Comparison of ENCODE assay signal across 8 cellular contexts in the genomic region with DNA sequence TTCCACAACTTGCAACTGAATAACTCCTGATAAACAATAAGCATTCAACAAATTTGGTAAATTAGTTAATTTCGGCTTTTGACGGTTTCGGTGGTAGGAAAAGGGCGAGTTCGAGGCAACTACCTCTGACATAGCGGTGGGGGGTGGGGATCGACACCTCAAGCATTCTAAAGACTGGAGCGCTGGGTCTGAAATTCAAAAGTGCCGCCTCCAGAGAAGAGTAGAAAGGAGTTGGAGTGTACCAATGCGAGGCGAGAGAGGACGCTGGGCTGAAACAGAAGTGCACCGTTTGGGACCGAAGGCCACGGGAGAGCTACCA. TPM values are rescaled to one million over a fixed set of nuclear protein-coding genes. Genes with fewer than 3 reads are reported as not detected.
DNase-seq lines count a peak whose midpoint lies in the region; ATAC-seq, FAIRE-seq and TF ChIP-seq lines count a peak whose summit lies in the region.

No MANE protein-coding gene starts in this region.

- under 1% methylated on average over 15 of the region's 15 CpGs for WGBS in GM12878 (ENCODE audit: insufficient coverage, insufficient replicate concordance, low lambda C conversion rate, missing lambda C conversion rate)

- H3K27ac ChIP-seq in Karpas-422 (ENCODE audit: low read length) (peak overlapping the region; percentile 91), GM12878 (ENCODE audit: control insufficient read depth, insufficient read depth) (peak overlapping the region; percentile 98), lower lobe of right lung (peak overlapping the region; percentile 93), upper lobe of right lung (peak overlapping the region; percentile 91)

- H2AFZ ChIP-seq in Karpas-422 (ENCODE audit: low read length) (no peak overlapping the region), GM12878 (ENCODE audit: control insufficient read depth, low read depth, low read length) (peak overlapping the region; percentile 75)

- TF ChIP-seq EP300 in GM12878 (IDR thresholded peaks at IDR 0.05; ENCODE audit: borderline replicate concordance in 1 of 2, control insufficient read depth in 1 of 2, low read depth in 2 of 2, low read length in 2 of 2): no peak

- H3K27me3 ChIP-seq in Caco-2 (replicated peaks; ENCODE audit: control insufficient read depth, insufficient read depth, low read length): no peaks in the 10 kb centered on the region
- no peaks in the 10 kb centered on the region for H3K27me3 ChIP-seq in Karpas-422 (ENCODE audit: low read length)
- no peaks in the 10 kb centered on the region for H3K27me3 ChIP-seq in GM12878 (replicated peaks in 1 of 2; ENCODE audit: control insufficient read depth in 2 of 2, insufficient read depth in 2 of 2, low read length in 1 of 2)
- H3K27me3 ChIP-seq in lower lobe of right lung (ENCODE audit: low read depth): no peaks in the 10 kb centered on the region
- H3K27me3 ChIP-seq in upper lobe of right lung: no peaks in the 10 kb centered on the region

- no peaks in the 10 kb centered on the region for H3K36me3 ChIP-seq in Caco-2 (ENCODE audit: control insufficient read depth, insufficient read depth, low read length)
- no peaks in the 10 kb centered on the region for H3K36me3 ChIP-seq in Karpas-422 (ENCODE audit: insufficient read depth, low read length)
- peaks cover 0 to 3% of the 10 kb centered on the region in 2 experiments; a peak in 1 of 4 replicates for H3K36me3 ChIP-seq in GM12878 (ENCODE audit: control insufficient read depth in 2 of 2, insufficient read depth in 2 of 2, low read length in 1 of 2)
- no peaks in the 10 kb centered on the region for H3K36me3 ChIP-seq in lower lobe of right lung
- H3K36me3 ChIP-seq in upper lobe of right lung: no peaks in the 10 kb centered on the region

- no peaks in the 10 kb centered on the region for H3K9me2 ChIP-seq in Karpas-422 (replicated peaks; ENCODE audit: insufficient read depth, low read length)

- ATAC-seq in GM21360 (IDR thresholded peaks at IDR 0.05; ENCODE audit: unreplicated experiment) (peak; percentile 24), GM12878 (peak; percentile 49), lower lobe of right lung (peak; percentile 44 to 56), upper lobe of right lung (peak; percentile 43)

- CTCF ChIA-PET in Caco-2 (lab: Charles Lee): interaction anchor here (1.0 kb wide), 1 partner anchor 107 kb away, joined by 3 read pairs; no protein-coding TSS in a partner anchor
- CTCF ChIA-PET in GM12878 (lab: Yijun Ruan, JAX): interaction anchor here (1.5 to 7.5 kb wide), 4 partner anchors 14 to 105 kb away, joined by 5 to 48 read pairs (median 10); a partner anchor contains a TSS

- DNase-seq in Caco-2: no peak
- DNase-seq in Karpas-422: no peak
- no peak for DNase-seq in GM12878 (ENCODE audit: low read depth, low spot score)
- no peak for DNase-seq in lower lobe of right lung
- no peak for DNase-seq in upper lobe of right lung
- no peak for DNase-seq in D721Med (ENCODE audit: insufficient read length, low spot score)
- no peak for DNase-seq in GM20000 (ENCODE audit: low spot score)

- RAD21 ChIA-PET in GM12878 (lab: Charles Lee; ENCODE audit: unreplicated experiment): interaction anchor here (1.6 to 2.8 kb wide), 3 partner anchors 12 to 197 kb away, joined by 5 to 11 read pairs (median 6); a partner anchor contains a TSS

- peak overlapping the region; percentile 83 for H3K4me3 Mint-ChIP-seq in Caco-2 (ENCODE audit: unreplicated experiment)

- peaks cover 11% of the 10 kb centered on the region; the same call in 1 of the 2 replicates for H4K20me1 ChIP-seq in Karpas-422 (ENCODE audit: insufficient read depth, low read depth, low read length)
- H4K20me1 ChIP-seq in GM12878 (ENCODE audit: control insufficient read depth, insufficient read depth): no peaks in the 10 kb centered on the region; the same call in 1 of the 2 replicates

- no peaks in the 10 kb centered on the region for H3K27me3 Mint-ChIP-seq in Caco-2 (ENCODE audit: insufficient read depth, unreplicated experiment)

- no peak for TF ChIP-seq RAD21 in GM12878 (IDR thresholded peaks at IDR 0.05; ENCODE audit: insufficient read depth, low read depth, low read length)

- H3K9me3 Mint-ChIP-seq in Caco-2 (ENCODE audit: unreplicated experiment): no peaks in the 10 kb centered on the region

- TF ChIP-seq CTCF in Caco-2 (IDR thresholded peaks at IDR 0.05; ENCODE audit: insufficient read depth in 1 of 2, low read depth in 1 of 2, low read length in 1 of 2, severe bottlenecking in 1 of 2, unreplicated experiment in 1 of 2): no peak
- no peak for TF ChIP-seq CTCF in GM12878 (IDR thresholded peaks at IDR 0.05 in 2 of 3, conservative IDR thresholded peaks at IDR 0.05 in 1 of 3; ENCODE audit: control insufficient read depth in 2 of 3, extremely low read depth in 1 of 3, insufficient read depth in 1 of 3, low read depth in 3 of 3, low read length in 3 of 3)
- TF ChIP-seq CTCF in lower lobe of right lung (IDR thresholded peaks at IDR 0.05): no peak
- no peak for TF ChIP-seq CTCF in upper lobe of right lung (IDR thresholded peaks at IDR 0.05)
- no peak for TF ChIP-seq CTCF in D721Med (IDR thresholded peaks at IDR 0.05; ENCODE audit: insufficient read depth, missing control alignments)
- TF ChIP-seq CTCF in GM20000 (IDR thresholded peaks at IDR 0.05; ENCODE audit: extremely low read depth, missing control alignments): no peak

- in situ Hi-C loops in GM12878 (cut with MboI): no loop called here

- H3K4me1 ChIP-seq in Caco-2 (0 out of 2 replicates have a peak, but pooled peaks cover 4% of the 10 kb centered on the region), Karpas-422 (ENCODE audit: low read length) (peaks cover 16% of the 10 kb centered on the region), GM12878 (ENCODE audit: control insufficient read depth, insufficient read depth, low read length) (peaks cover 6% of the 10 kb centered on the region), lower lobe of right lung (peaks cover 8% of the 10 kb centered on the region), upper lobe of right lung (peaks cover 12% of the 10 kb centered on the region)

- TF ChIP-seq POLR2A in GM12878 (IDR thresholded peaks at IDR 0.05; ENCODE audit: low read depth, low read length): no peak

- SMC1A ChIA-PET in GM12878 (lab: Charles Lee; ENCODE audit: uncharacterized antibody, unreplicated experiment): interaction anchor here (1.9 to 2.3 kb wide), 3 partner anchors 9 to 109 kb away, joined by 7 to 10 read pairs (median 8); no protein-coding TSS in a partner anchor

- peak overlapping the region; percentile 98 for H3K27ac Mint-ChIP-seq in Caco-2 (ENCODE audit: unreplicated experiment)

- FAIRE-seq in GM12878 (lab: Jason Lieb, UNC) (no peak), D721Med (lab: Jason Lieb, UNC) (no peak)

- BruUV-seq in Caco-2 (replicated peaks; lab: Mats Ljungman, UMichigan) (no TSS peak), GM12878 (replicated peaks; lab: Mats Ljungman, UMichigan) (no TSS peak)

- H3K9ac ChIP-seq in Karpas-422 (ENCODE audit: low read length) (peak overlapping the region; percentile 86), GM12878 (ENCODE audit: control insufficient read depth, insufficient read depth, low read length) (peak overlapping the region; percentile 99)

- peaks cover 6% of the 10 kb centered on the region for H3K4me1 Mint-ChIP-seq in Caco-2 (ENCODE audit: low read depth, unreplicated experiment)

- intact Hi-C loops in Caco-2 (cut with micrococcal nuclease; ENCODE audit: unreplicated experiment): loop anchor here (1.0 to 2.0 kb wide), 2 partner anchors 13 to 19 kb away; a partner anchor contains a TSS
- intact Hi-C loops in GM12878 (cut with micrococcal nuclease; ENCODE audit: unreplicated experiment): loop anchor here (1.0 to 5.0 kb wide), 2 partner anchors 13 to 199 kb away; a partner anchor contains a TSS
- intact Hi-C loops in lower lobe of right lung (cut with DNase I): no loop called here
- intact Hi-C loops in upper lobe of right lung (cut with DNase I): no loop called here

- H3K4me3 ChIP-seq in Caco-2 (ENCODE audit: low read depth, low read length) (peak overlapping the region; percentile 76), Karpas-422 (ENCODE audit: low read length) (peak overlapping the region; percentile 73), GM12878 (peak overlapping the region; percentile 80), lower lobe of right lung (peak overlapping the region; percentile 68), upper lobe of right lung (peak overlapping the region; percentile 70)

- H3K79me2 ChIP-seq in Karpas-422 (ENCODE audit: low read length): peaks cover 51% of the 10 kb centered on the region
- H3K79me2 ChIP-seq in GM12878 (ENCODE audit: control insufficient read depth, insufficient read depth, low read length): peaks cover 51% of the 10 kb centered on the region

- H3K36me3 Mint-ChIP-seq in Caco-2 (ENCODE audit: insufficient read depth, unreplicated experiment): peaks cover 16% of the 10 kb centered on the region

- POLR2A ChIA-PET in Caco-2 (lab: Charles Lee): interaction anchor here (0.6 to 1.3 kb wide), 5 partner anchors 18 to 262 kb away, joined by 3 to 4 read pairs (median 4); a partner anchor contains a TSS
- POLR2A ChIA-PET in GM12878 (lab: Charles Lee): interaction anchor here (0.8 to 2.7 kb wide), 6 partner anchors 11 to 196 kb away, joined by 3 to 10 read pairs (median 4); a partner anchor contains a TSS

- H3K9me3 ChIP-seq in Caco-2 (no peaks in the 10 kb centered on the region), Karpas-422 (ENCODE audit: low read length) (no peaks in the 10 kb centered on the region), GM12878 (replicated peaks; ENCODE audit: control insufficient read depth, insufficient read depth, low read length) (no peaks in the 10 kb centered on the region), lower lobe of right lung (no peaks in the 10 kb centered on the region), upper lobe of right lung (no peaks in the 10 kb centered on the region)

- peak overlapping the region; percentile 74 for H3K4me2 ChIP-seq in Karpas-422 (ENCODE audit: low read depth, low read length, poor library complexity, severe bottlenecking)
- peak overlapping the region; percentile 100 for H3K4me2 ChIP-seq in GM12878 (ENCODE audit: control insufficient read depth, insufficient read depth)

RNA-seq across cellular contexts. Expression of a gene that starts 0.7 kb away (rescaled TPM):
- total RNA-seq in Caco-2 (2022) (92.4 and 102 TPM in 2 replicates), GM12878 (2014; rRNA removed) (50.2 and 59.1 TPM in 2 replicates), GM12878 (2014; rRNA removed; fragmentation: Illumina TruSeq; extraction: Trizol) (63.1 and 69.4 TPM in 2 replicates), GM12878 (2021) (127 and 141 TPM in 2 replicates), lower lobe of right lung (52.0 TPM), upper lobe of right lung (51.8 TPM)
- 15.7 and 25.0 TPM in 2 replicates for total RNA-seq in Karpas-422 (2014; rRNA removed; shearing (Covaris generic); ENCODE audit: low replicate concordance)
- total RNA-seq in GM12878 (2013; cell fraction: nucleolus; rRNA removed): 66.8 and 75.7 TPM in 2 replicates
- polyA plus RNA-seq in GM12878 (2011; ENCODE audit: low read depth): 48.8 TPM
- polyA plus RNA-seq in GM12878 (2011; rRNA removed) (63.0 and 81.2 TPM in 2 replicates), GM12878 (2014; fragmentation: Illumina TruSeq; extraction: Trizol) (128 and 134 TPM in 2 replicates), GM12878 (2014; fragmentation: Nextera tagmentation; extraction: Ambion mirVana) (10 to 100 TPM; 25.6 to 29.6 TPM), GM12878 (2014; rRNA removed) (74.8 and 82.0 TPM in 2 replicates), GM12878 (2016; fragmentation: Nextera tagmentation; extraction: Ambion mirVana) (100 to 1,000 TPM; 157 to 158 TPM)
- 77.9 and 89.0 TPM in 2 replicates for polyA plus RNA-seq in GM12878 (2011; cell fraction: cytosol; rRNA removed)
- 81.0 and 119 TPM in 2 replicates for polyA plus RNA-seq in GM12878 (2011; cell fraction: nucleus; rRNA removed)
- 43.8 and 48.0 TPM in 2 replicates for polyA plus RNA-seq in GM12878 (2012)
- 111 and 138 TPM in 2 replicates for polyA minus RNA-seq in GM12878 (2011; rRNA and poly(A)+ RNA removed)
- 65.5 and 88.6 TPM in 2 replicates for polyA minus RNA-seq in GM12878 (2011; cell fraction: cytosol; rRNA and poly(A)+ RNA removed)
- 34.7 and 73.5 TPM in 2 replicates for polyA minus RNA-seq in GM12878 (2011; cell fraction: nucleus; rRNA and poly(A)+ RNA removed)

RNA-seq across cellular contexts. Expression of a gene that starts 0.9 kb away (rescaled TPM):
- 0.88 and 0.95 TPM in 2 replicates for total RNA-seq in Caco-2 (2022)
- total RNA-seq in Karpas-422 (2014; rRNA removed; shearing (Covaris generic); ENCODE audit: low replicate concordance): 0.40 and 0.89 TPM in 2 replicates
- total RNA-seq in GM12878 (2013; cell fraction: nucleolus; rRNA removed): 0.81 and 1.5 TPM in 2 replicates
- 0.33 and 0.56 TPM in 2 replicates for total RNA-seq in GM12878 (2014; rRNA removed)
- 0.32 and 0.40 TPM in 2 replicates for total RNA-seq in GM12878 (2014; rRNA removed; fragmentation: Illumina TruSeq; extraction: Trizol)
- 0.43 and 0.49 TPM in 2 replicates for total RNA-seq in GM12878 (2021)
- 0.52 TPM for polyA plus RNA-seq in GM12878 (2011; ENCODE audit: low read depth)
- polyA plus RNA-seq in GM12878 (2011; rRNA removed): 0.30 and 0.50 TPM in 2 replicates
- 0.46 and 0.47 TPM in 2 replicates for polyA plus RNA-seq in GM12878 (2011; cell fraction: cytosol; rRNA removed)
- polyA plus RNA-seq in GM12878 (2011; cell fraction: nucleus; rRNA removed): 1.0 and 1.2 TPM in 2 replicates
- 0.65 and 0.79 TPM in 2 replicates for polyA plus RNA-seq in GM12878 (2012)
- polyA plus RNA-seq in GM12878 (2014; fragmentation: Illumina TruSeq; extraction: Trizol): 0.21 and 0.73 TPM in 2 replicates
- polyA plus RNA-seq in GM12878 (2014; fragmentation: Nextera tagmentation; extraction: Ambion mirVana): under 1 TPM; 0.22 to 0.61 TPM
- polyA plus RNA-seq in GM12878 (2014; rRNA removed): 0.36 and 0.94 TPM in 2 replicates
- polyA plus RNA-seq in GM12878 (2016; fragmentation: Nextera tagmentation; extraction: Ambion mirVana): 1 to 10 TPM in 1 of 2 experiments, under 1 TPM in 1; 0.51 to 1.0 TPM
- 0.26 and 0.37 TPM in 2 replicates for polyA minus RNA-seq in GM12878 (2011; rRNA and poly(A)+ RNA removed)
- polyA minus RNA-seq in GM12878 (2011; cell fraction: cytosol; rRNA and poly(A)+ RNA removed): not detected in 2 replicates
- 0.19 and 0.24 TPM in 2 replicates for polyA minus RNA-seq in GM12878 (2011; cell fraction: nucleus; rRNA and poly(A)+ RNA removed)
- total RNA-seq in lower lobe of right lung: 3.0 TPM
- 0.87 TPM for total RNA-seq in upper lobe of right lung

RNA-seq across cellular contexts. Expression of a gene that starts 12.4 kb away (rescaled TPM):
- total RNA-seq in Caco-2 (2022): 129 and 137 TPM in 2 replicates
- 115 and 158 TPM in 2 replicates for total RNA-seq in Karpas-422 (2014; rRNA removed; shearing (Covaris generic); ENCODE audit: low replicate concordance)
- total RNA-seq in GM12878 (2013; cell fraction: nucleolus; rRNA removed): 7.5 and 8.4 TPM in 2 replicates
- total RNA-seq in GM12878 (2014; rRNA removed): 192 and 195 TPM in 2 replicates
- total RNA-seq in GM12878 (2014; rRNA removed; fragmentation: Illumina TruSeq; extraction: Trizol): 133 and 144 TPM in 2 replicates
- total RNA-seq in GM12878 (2021): 165 and 179 TPM in 2 replicates
- 81.8 TPM for polyA plus RNA-seq in GM12878 (2011; ENCODE audit: low read depth)
- 136 and 243 TPM in 2 replicates for polyA plus RNA-seq in GM12878 (2011; rRNA removed)
- polyA plus RNA-seq in GM12878 (2011; cell fraction: cytosol; rRNA removed): 366 and 386 TPM in 2 replicates
- 151 and 174 TPM in 2 replicates for polyA plus RNA-seq in GM12878 (2011; cell fraction: nucleus; rRNA removed)
- polyA plus RNA-seq in GM12878 (2012): 87.0 and 106 TPM in 2 replicates
- 134 and 174 TPM in 2 replicates for polyA plus RNA-seq in GM12878 (2014; fragmentation: Illumina TruSeq; extraction: Trizol)
- 100 to 1,000 TPM in 1 of 2 experiments, 10 to 100 TPM in 1; 43.7 to 114 TPM for polyA plus RNA-seq in GM12878 (2014; fragmentation: Nextera tagmentation; extraction: Ambion mirVana)
- 200 and 205 TPM in 2 replicates for polyA plus RNA-seq in GM12878 (2014; rRNA removed)
- 100 to 1,000 TPM; 281 to 313 TPM for polyA plus RNA-seq in GM12878 (2016; fragmentation: Nextera tagmentation; extraction: Ambion mirVana)
- polyA minus RNA-seq in GM12878 (2011; rRNA and poly(A)+ RNA removed): 203 and 257 TPM in 2 replicates
- 44.2 and 60.0 TPM in 2 replicates for polyA minus RNA-seq in GM12878 (2011; cell fraction: cytosol; rRNA and poly(A)+ RNA removed)
- 14.9 and 26.0 TPM in 2 replicates for polyA minus RNA-seq in GM12878 (2011; cell fraction: nucleus; rRNA and poly(A)+ RNA removed)
- 51.6 TPM for total RNA-seq in lower lobe of right lung
- total RNA-seq in upper lobe of right lung: 46.7 TPM

Comparison
In these comparisons a context has a peak if more than half of its experiments do, and no peak if none do; other contexts are left out.
1. intact Hi-C loops: an anchor here in Caco-2 (1.0 to 2.0 kb wide) and GM12878 (1.0 to 5.0 kb wide); none called in lower lobe of right lung and upper lobe of right lung.